In the genomic region with DNA sequence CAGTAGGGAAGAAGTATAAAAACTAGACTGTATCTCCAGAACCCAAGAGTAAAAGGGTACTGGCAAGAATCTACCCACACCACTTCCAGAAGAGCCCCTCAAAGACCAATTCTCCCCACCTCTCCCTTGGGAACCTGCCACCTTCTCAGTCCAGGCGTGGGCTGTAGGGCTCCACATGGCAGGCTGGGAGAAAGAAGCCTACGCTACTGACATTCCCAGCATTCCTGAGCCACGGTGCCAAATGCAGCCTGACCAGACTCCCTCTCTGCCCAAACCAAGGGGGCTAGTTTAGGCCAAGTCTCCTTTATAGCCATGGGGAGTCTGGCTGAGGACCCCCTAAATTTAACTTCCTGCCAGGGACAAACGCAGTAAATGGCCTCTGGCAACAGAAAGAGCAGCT, we compare ENCODE assay signal across 6 cellular contexts. TPM values are rescaled to one million over a fixed set of nuclear protein-coding genes. Genes with fewer than 3 reads are reported as not detected.
DNase-seq lines count a peak whose midpoint lies in the region; ATAC-seq, FAIRE-seq and TF ChIP-seq lines count a peak whose summit lies in the region.

No MANE protein-coding gene starts in this region.

- peaks cover 16% of the 10 kb centered on the region for H3K36me3 ChIP-seq in mesendoderm (ENCODE audit: control insufficient read depth, insufficient read depth, low read length)

- H3K79me2 ChIP-seq in mesendoderm (ENCODE audit: control insufficient read depth, insufficient read depth, low read length) = peaks cover 26% of the 10 kb centered on the region

- CTCF ChIA-PET in activated CD8-positive, alpha-beta T cell treated with anti-CD3 and anti-CD28 coated beads, Interleukin-2, amount 10 ng/mL, durations not matched to agents 7 days and 5 days (lab: Charles Lee) = interaction anchor here (1.1 to 5.9 kb wide), 4 partner anchors 9 to 222 kb away, joined by 3 to 36 read pairs (median 12); no protein-coding TSS in a partner anchor

- peak overlapping the region; percentile 69 for H3K23ac ChIP-seq in mesendoderm (ENCODE audit: low read length)

- no peak for ATAC-seq in activated CD8-positive, alpha-beta T cell treated with anti-CD3 and anti-CD28 coated beads, Interleukin-2, amount 10 ng/mL, durations not matched to agents 7 days and 5 days
- ATAC-seq in HG03521 (IDR thresholded peaks at IDR 0.05; ENCODE audit: unreplicated experiment) = no peak

- FAIRE-seq in D721Med (lab: Jason Lieb, UNC) = no peak

- H2AK5ac ChIP-seq in mesendoderm (ENCODE audit: low read length) = no peak overlapping the region

- peak overlapping the region; percentile 92 for H3K56ac ChIP-seq in mesendoderm (ENCODE audit: low read length)

- peak overlapping the region; percentile 58 for H3K27ac Mint-ChIP-seq in activated CD8-positive, alpha-beta T cell treated with anti-CD3 and anti-CD28 coated beads, Interleukin-2, amount 10 ng/mL, durations not matched to agents 7 days and 5 days

- no peaks in the 10 kb centered on the region for H3K27me3 ChIP-seq in mesendoderm (ENCODE audit: insufficient read depth, low read length, poor library complexity)

- H2BK5ac ChIP-seq in mesendoderm (ENCODE audit: low read length) = no peak overlapping the region

- H3K4me2 ChIP-seq in mesendoderm (ENCODE audit: low read length) = peak overlapping the region; percentile 98

- no peak overlapping the region for H2BK15ac ChIP-seq in mesendoderm (replicated peaks; ENCODE audit: low read depth)

- TF ChIP-seq CTCF in D721Med (IDR thresholded peaks at IDR 0.05; ENCODE audit: insufficient read depth, missing control alignments) (no peak), GM10266 (IDR thresholded peaks at IDR 0.05; ENCODE audit: control insufficient read depth, insufficient read depth, low read depth, missing control alignments) (no peak)

- H3K36me3 Mint-ChIP-seq in activated CD8-positive, alpha-beta T cell treated with anti-CD3 and anti-CD28 coated beads, Interleukin-2, amount 10 ng/mL, durations not matched to agents 7 days and 5 days (ENCODE audit: low read depth) = peaks cover 53% of the 10 kb centered on the region

- peak overlapping the region; percentile 85 for H3K4me3 Mint-ChIP-seq in activated CD8-positive, alpha-beta T cell treated with anti-CD3 and anti-CD28 coated beads, Interleukin-2, amount 10 ng/mL, durations not matched to agents 7 days and 5 days

- H3K27ac ChIP-seq in mesendoderm (ENCODE audit: low read depth, low read length) = no peak overlapping the region

- DNase-seq in COLO829 (ENCODE audit: low spot score) = peak; percentile 45
- no peak for DNase-seq in activated CD8-positive, alpha-beta T cell treated with anti-CD3 and anti-CD28 coated beads, Interleukin-2, amount 10 ng/mL, durations not matched to agents 7 days and 5 days
- DNase-seq in mesendoderm = peak; percentile 81
- DNase-seq in D721Med (ENCODE audit: insufficient read length, low spot score) = no peak
- no peak for DNase-seq in GM10266 (ENCODE audit: extremely low spot score)

- peaks cover 10% of the 10 kb centered on the region for H3K4me1 ChIP-seq in mesendoderm (ENCODE audit: control insufficient read depth, low read depth, low read length)

- H3K4me1 Mint-ChIP-seq in activated CD8-positive, alpha-beta T cell treated with anti-CD3 and anti-CD28 coated beads, Interleukin-2, amount 10 ng/mL, durations not matched to agents 7 days and 5 days (ENCODE audit: low read depth) = peaks cover 34% of the 10 kb centered on the region

- H3K9me3 Mint-ChIP-seq in activated CD8-positive, alpha-beta T cell treated with anti-CD3 and anti-CD28 coated beads, Interleukin-2, amount 10 ng/mL, durations not matched to agents 7 days and 5 days (ENCODE audit: insufficient read depth) = no peaks in the 10 kb centered on the region

- no peak overlapping the region for H2BK120ac ChIP-seq in mesendoderm (ENCODE audit: low read depth, low read length)

- no peak overlapping the region for H4K5ac ChIP-seq in mesendoderm (ENCODE audit: low read length)

- WGBS in mesendoderm (ENCODE audit: extremely low coverage, insufficient coverage, low lambda C conversion rate) = no CpG with 5 or more reads among the region's 4 CpGs

- H3K79me1 ChIP-seq in mesendoderm (ENCODE audit: low read length) = peaks cover 19% of the 10 kb centered on the region

- no peak overlapping the region for H3K4me3 ChIP-seq in mesendoderm (ENCODE audit: low read length)

- no peak overlapping the region for H4K8ac ChIP-seq in mesendoderm (ENCODE audit: low read depth, low read length)

- POLR2A ChIA-PET in activated CD8-positive, alpha-beta T cell treated with anti-CD3 and anti-CD28 coated beads, Interleukin-2, amount 10 ng/mL, durations not matched to agents 7 days and 5 days (lab: Charles Lee) = interaction anchor here (0.9 kb wide), 1 partner anchor 17 kb away, joined by 3 read pairs; no protein-coding TSS in a partner anchor

- H3K18ac ChIP-seq in mesendoderm (ENCODE audit: low read length) = no peak overlapping the region

- H3K4ac ChIP-seq in mesendoderm (ENCODE audit: low read depth, low read length) = no peak overlapping the region

- H3K27me3 Mint-ChIP-seq in activated CD8-positive, alpha-beta T cell treated with anti-CD3 and anti-CD28 coated beads, Interleukin-2, amount 10 ng/mL, durations not matched to agents 7 days and 5 days (ENCODE audit: low read depth) = no peaks in the 10 kb centered on the region

- H3K9ac ChIP-seq in mesendoderm (ENCODE audit: low read length) = peak overlapping the region; percentile 93

RNA-seq across cellular contexts. Expression of a gene that starts 2.0 kb away (rescaled TPM):
- total RNA-seq in activated CD8-positive, alpha-beta T cell treated with anti-CD3 and anti-CD28 coated beads, Interleukin-2, amount 10 ng/mL, durations not matched to agents 7 days and 5 days = 100 to 1,000 TPM in 1 of 2 experiments, 10 to 100 TPM in 1; 93.6 to 103 TPM
- 53.4 TPM for polyA plus RNA-seq in mesendoderm (2013, experiment 1 of 2)
- 52.6 TPM for polyA plus RNA-seq in mesendoderm (2013, experiment 2 of 2)

RNA-seq across cellular contexts. Expression of a gene that starts 11.2 kb away (rescaled TPM):
- not detected for total RNA-seq in activated CD8-positive, alpha-beta T cell treated with anti-CD3 and anti-CD28 coated beads, Interleukin-2, amount 10 ng/mL, durations not matched to agents 7 days and 5 days
- polyA plus RNA-seq in mesendoderm (2013, experiment 1 of 2) = 0.51 TPM
- 0.55 TPM for polyA plus RNA-seq in mesendoderm (2013, experiment 2 of 2)

RNA-seq across cellular contexts. Expression of a gene that starts 51.6 kb away (rescaled TPM):
- total RNA-seq in activated CD8-positive, alpha-beta T cell treated with anti-CD3 and anti-CD28 coated beads, Interleukin-2, amount 10 ng/mL, durations not matched to agents 7 days and 5 days = 100 to 1,000 TPM; 314 to 317 TPM
- 111 TPM for polyA plus RNA-seq in mesendoderm (2013, experiment 1 of 2)
- 114 TPM for polyA plus RNA-seq in mesendoderm (2013, experiment 2 of 2)

RNA-seq across cellular contexts. Expression of a gene that starts 54.2 kb away (rescaled TPM):
- total RNA-seq in activated CD8-positive, alpha-beta T cell treated with anti-CD3 and anti-CD28 coated beads, Interleukin-2, amount 10 ng/mL, durations not matched to agents 7 days and 5 days = not detected
- 0.17 TPM for polyA plus RNA-seq in mesendoderm (2013, experiment 1 of 2)
- 0.14 TPM for polyA plus RNA-seq in mesendoderm (2013, experiment 2 of 2)

RNA-seq across cellular contexts. Expression of a gene that starts 54.4 kb away (rescaled TPM):
- total RNA-seq in activated CD8-positive, alpha-beta T cell treated with anti-CD3 and anti-CD28 coated beads, Interleukin-2, amount 10 ng/mL, durations not matched to agents 7 days and 5 days = not detected
- polyA plus RNA-seq in mesendoderm (2013, experiment 1 of 2) = 0.07 TPM
- polyA plus RNA-seq in mesendoderm (2013, experiment 2 of 2) = 0.10 TPM

Comparison
In these comparisons a context has a peak if more than half of its experiments do, and no peak if none do; other contexts are left out.
1. DNase-seq: peak in COLO829 (single experiment) and mesendoderm (single experiment); none in activated CD8-positive, alpha-beta T cell treated with anti-CD3 and anti-CD28 coated beads, Interleukin-2, amount 10 ng/mL, durations not matched to agents 7 days and 5 days (single experiment), D721Med (single experiment) and GM10266 (single experiment).